In genomic region chr3:111799951-111800350, GRCh38 we compare ENCODE assay signal across 17 cellular contexts. TPM values are rescaled to one million over a fixed set of nuclear protein-coding genes. Genes with fewer than 3 reads are reported as not detected.
A peak's percentile ranks its signal among the peaks of the same experiment; 100 is the strongest.
DNase-seq lines count a peak whose midpoint lies in the region; ATAC-seq, FAIRE-seq and TF ChIP-seq lines count a peak whose summit lies in the region.
"Had no signal": no experiment of that assay in that cellular context is flagged by ENCODE, and none has a peak within 500 bp of the region (broad histone marks: within the 10 kb centered on the region; RNA-seq: fewer than 3 reads in every experiment).

No MANE protein-coding gene starts in this region.

- DNase-seq in RWPE1 (ENCODE audit: low spot score), result no peak
- DNase-seq in bronchial epithelial cell (ENCODE audit: low read depth), result peak; percentile 84
- no peak for DNase-seq in keratinocyte (ENCODE audit: low read depth, low spot score)
- no peak for DNase-seq in COLO829 (ENCODE audit: low spot score)
- DNase-seq in DMS53 treated with DMSO at 0.1 percent for 48 hours (lab: John Stamatoyannopoulos, UW; ENCODE audit: unreplicated experiment), result no peak
- DNase-seq in NCI-H748 treated with DMSO at 0.1 percent for 48 hours (lab: John Stamatoyannopoulos, UW), result no peak
- DNase-seq: ACHN; CD4-positive, CD25-positive, alpha-beta regulatory T cell; DMS153; DND-41; GDM1; H7 had no signal

- POLR2A ChIA-PET in RWPE1 (lab: Yijun Ruan, JAX; ENCODE audit: low non-redundant PET), result no interaction called here

- H2AFZ ChIP-seq in keratinocyte (ENCODE audit: control insufficient read depth, low read length), result peak overlapping the region; percentile 80
- H2AFZ ChIP-seq: GM23338 had no signal

- dilution Hi-C loops in keratinocyte (cut with MboI; ENCODE audit: extremely low pct_ligation_motif_present, low sequenced_read_pairs), result no loop called here

- H3K36me3 ChIP-seq in bronchial epithelial cell (ENCODE audit: control insufficient read depth, insufficient read depth, low read length) (peaks cover 5% of the 10 kb centered on the region), keratinocyte (ENCODE audit: control insufficient read depth in 2 of 2, extremely low read depth in 1 of 2, insufficient read depth in 2 of 2, low read length in 2 of 2) (no peaks in the 10 kb centered on the region), subcutaneous abdominal adipose tissue (ENCODE audit: control insufficient read depth in 5 of 5, insufficient read depth in 5 of 5, low read length in 5 of 5) (no peaks in the 10 kb centered on the region)
- H3K36me3 ChIP-seq: BLaER1 treated with 17β-estradiol and CSF1 and Interleukin-3, amounts not matched to agents 10 nM and 100 nM had no signal

- H4K20me1 ChIP-seq in keratinocyte (ENCODE audit: control insufficient read depth, extremely low read depth, insufficient read depth, low read length), result no peaks in the 10 kb centered on the region
- H4K20me1 ChIP-seq: BLaER1 treated with 17β-estradiol and CSF1 and Interleukin-3, amounts not matched to agents 10 nM and 100 nM had no signal

- no peaks in the 10 kb centered on the region for H3K9me1 ChIP-seq in keratinocyte (ENCODE audit: control insufficient read depth, extremely low read depth, insufficient read depth, low read length)

- peaks cover 43% of the 10 kb centered on the region for H3K4me1 ChIP-seq in keratinocyte (ENCODE audit: control insufficient read depth, extremely low read depth, insufficient read depth, low read length)
- peaks cover 9 to 49% (median 37%) of the 10 kb centered on the region in 5 donors for H3K4me1 ChIP-seq in subcutaneous abdominal adipose tissue (ENCODE audit: control insufficient read depth in 5 of 5, insufficient read depth in 5 of 5, low read length in 5 of 5)

- H3K4me3 ChIP-seq in bronchial epithelial cell (ENCODE audit: low read depth, low read length) (no peak overlapping the region), keratinocyte (ENCODE audit: control insufficient read depth in 2 of 3, extremely low read depth in 1 of 3, insufficient read depth in 2 of 3, low read depth in 1 of 3, low read length in 3 of 3) (no peak overlapping the region), subcutaneous abdominal adipose tissue (ENCODE audit: low read depth in 1 of 5, low read length in 5 of 5) (no peak overlapping the region)
- H3K4me3 ChIP-seq: BLaER1 treated with 17β-estradiol and CSF1 and Interleukin-3, amounts not matched to agents 10 nM and 100 nM; GM23338 had no signal

- CTCF ChIA-PET in RWPE1 (lab: Yijun Ruan, JAX), result no interaction called here

- peak overlapping the region; percentile 80 for H3K27ac ChIP-seq in RWPE1
- H3K27ac ChIP-seq in keratinocyte (ENCODE audit: control insufficient read depth, insufficient read depth, low read length), result peak overlapping the region; percentile 95
- peak overlapping the region; percentile 88 for H3K27ac ChIP-seq in subcutaneous abdominal adipose tissue (ENCODE audit: low read depth, low read length)
- H3K27ac ChIP-seq: BLaER1 treated with 17β-estradiol and CSF1 and Interleukin-3, amounts not matched to agents 10 nM and 100 nM had no signal

- ATAC-seq in HG03469 (IDR thresholded peaks at IDR 0.05; ENCODE audit: unreplicated experiment), result no peak
- ATAC-seq: GM23338 had no signal

- no peak for TF ChIP-seq CTCF in RWPE1 (conservative IDR thresholded peaks at IDR 0.05; ENCODE audit: low read depth)
- TF ChIP-seq CTCF in bronchial epithelial cell (IDR thresholded peaks at IDR 0.05; ENCODE audit: insufficient read depth, low read length, severe bottlenecking), result no peak
- TF ChIP-seq CTCF in keratinocyte (optimal IDR thresholded peaks at IDR 0.05 in 1 of 3, IDR thresholded peaks at IDR 0.05 in 1 of 3, conservative IDR thresholded peaks at IDR 0.05 in 1 of 3; ENCODE audit: extremely low read depth in 1 of 3, insufficient read depth in 2 of 3, low read length in 3 of 3), result no peak

- FAIRE-seq in bronchial epithelial cell (lab: Jason Lieb, UNC) (no peak), keratinocyte (lab: Jason Lieb, UNC) (peak; percentile 74)
- FAIRE-seq: GM12892 had no signal

- H3K9me3 ChIP-seq in keratinocyte (ENCODE audit: control insufficient read depth, low read depth, low read length), result no peaks in the 10 kb centered on the region
- no peaks in the 10 kb centered on the region for H3K9me3 ChIP-seq in subcutaneous abdominal adipose tissue (ENCODE audit: control insufficient read depth in 5 of 5, low read length in 5 of 5)

- no peaks in the 10 kb centered on the region for H3K79me2 ChIP-seq in keratinocyte (ENCODE audit: control insufficient read depth, insufficient read depth, low read length)

- H3K27me3 ChIP-seq in bronchial epithelial cell (ENCODE audit: control insufficient read depth, insufficient read depth, low read length) (no peaks in the 10 kb centered on the region), keratinocyte (ENCODE audit: control insufficient read depth, extremely low read depth, insufficient read depth, low read length) (no peaks in the 10 kb centered on the region), subcutaneous abdominal adipose tissue (ENCODE audit: control insufficient read depth in 5 of 5, insufficient read depth in 4 of 5, low read length in 5 of 5) (no peaks in the 10 kb centered on the region)
- H3K27me3 ChIP-seq: BLaER1 treated with 17β-estradiol and CSF1 and Interleukin-3, amounts not matched to agents 10 nM and 100 nM had no signal

- H3K4me2 ChIP-seq in keratinocyte (ENCODE audit: control insufficient read depth, extremely low read depth, insufficient read depth, low read depth, low read length), result peak overlapping the region; percentile 50
- H3K4me2 ChIP-seq: BLaER1 treated with 17β-estradiol and CSF1 and Interleukin-3, amounts not matched to agents 10 nM and 100 nM; GM23338 had no signal

- H3K9ac ChIP-seq in keratinocyte (ENCODE audit: control insufficient read depth, extremely low read depth, insufficient read depth, low read length) (peak overlapping the region; percentile 11), subcutaneous abdominal adipose tissue (ENCODE audit: low read length in 5 of 5) (peak overlapping the region in 1 of 5 donors; percentile 75)
- H3K9ac ChIP-seq: BLaER1 treated with 17β-estradiol and CSF1 and Interleukin-3, amounts not matched to agents 10 nM and 100 nM had no signal

RNA-seq across cellular contexts. Expression of gene PHLDB2, which starts 59.1 kb away (rescaled TPM):
- 44.2 and 45.5 TPM in 2 replicates for total RNA-seq in bronchial epithelial cell
- 74.2 to 150 TPM (median 108 TPM) in 3 replicates for polyA plus RNA-seq in keratinocyte
- 155 TPM for polyA plus RNA-seq in keratinocyte (2011; ENCODE audit: low read depth)
- 50.9 and 92.7 TPM in 2 replicates for polyA plus RNA-seq in keratinocyte (2011; cell fraction: cytosol; rRNA removed)
- polyA plus RNA-seq in keratinocyte (2011; cell fraction: nucleus; rRNA removed), result 274 and 308 TPM in 2 replicates
- polyA plus RNA-seq in keratinocyte (2012; ENCODE audit: low replicate concordance), result 82.5 and 87.2 TPM in 2 replicates
- 123 to 447 TPM (median 330 TPM) in 3 replicates for polyA minus RNA-seq in keratinocyte
- 83.3 TPM for polyA minus RNA-seq in keratinocyte (2011; cell fraction: cytosol; rRNA and poly(A)+ RNA removed)
- 519 and 1,062 TPM in 2 replicates for polyA minus RNA-seq in keratinocyte (2011; cell fraction: nucleus; rRNA and poly(A)+ RNA removed)
